In genomic region chr19:53881482-53882390, GRCh38 we compare ENCODE assay signal across 7 cellular contexts. TPM values are rescaled to one million over a fixed set of nuclear protein-coding genes. Genes with fewer than 3 reads are reported as not detected.
DNase-seq lines count a peak whose midpoint lies in the region; ATAC-seq and TF ChIP-seq lines count a peak whose summit lies in the region.

Gene PRKCG, plus strand, starts transcription at chr19:53882197. Its CDS starts 298 bp downstream, at chr19:53882495.

- no peak within 1 kb of the TSS for H3K56ac ChIP-seq in H9 (ENCODE audit: insufficient read length, low read depth, low read length)

- H3K9me3 ChIP-seq in H9 (ENCODE audit: control insufficient read depth, low read depth, low read length) (no peaks in the 10 kb centered on the region), iPS-15b (ENCODE audit: control insufficient read depth, insufficient read depth, low read length) (no peaks in the 10 kb centered on the region), spleen (no peaks in the 10 kb centered on the region)

- H3K18ac ChIP-seq in H9 (ENCODE audit: insufficient read length, low read depth, low read length), result peak within 1 kb of the TSS; percentile 37

- H3K79me1 ChIP-seq in H9 (ENCODE audit: insufficient read depth, low read depth, low read length, poor library complexity, severe bottlenecking), result no peaks in the 10 kb centered on the region

- H3K36me3 ChIP-seq in iPS-15b (ENCODE audit: control insufficient read depth, insufficient read depth, low read length) (no peaks in the 10 kb centered on the region), spleen (no peaks in the 10 kb centered on the region)

- H3K14ac ChIP-seq in H9 (ENCODE audit: insufficient read depth, low read length), result peak within 1 kb of the TSS; percentile 63; the same call in 1 of the 2 replicates

- no peaks in the 10 kb centered on the region for H3K27me3 ChIP-seq in H9 (ENCODE audit: insufficient read depth, low read length)
- H3K27me3 ChIP-seq in iPS-15b (ENCODE audit: control insufficient read depth, insufficient read depth, low read length), result peaks cover 18% of the 10 kb centered on the region
- H3K27me3 ChIP-seq in spleen (replicated peaks in 1 of 7), result peaks cover 2 to 91% (median 49%) of the 10 kb centered on the region in 7 donors

- H3K4me3 ChIP-seq in iPS-15b (ENCODE audit: low read depth, low read length) (peak within 1 kb of the TSS; percentile 69), spleen (peak within 1 kb of the TSS in 5 of 8 donors; percentile 19 to 66 (median 33)), lower leg skin (ENCODE audit: low read depth, poor library complexity, severe bottlenecking) (no peak within 1 kb of the TSS)

- no peaks in the 10 kb centered on the region for H3K9me3 Mint-ChIP-seq in H9

- peaks cover 0 to 2% (median 0%) of the 10 kb centered on the region in 3 experiments; a peak in 3 of 7 replicates for H3K36me3 Mint-ChIP-seq in H9 (ENCODE audit: insufficient read depth in 1 of 3, low read depth in 3 of 3)

- H4K91ac ChIP-seq in H9 (ENCODE audit: insufficient read length, low read depth, low read length), result no peak within 1 kb of the TSS

- H4K5ac ChIP-seq in H9 (ENCODE audit: insufficient read length, low read depth, low read length), result no peak within 1 kb of the TSS

- H3K79me2 ChIP-seq in H9 (ENCODE audit: insufficient read depth, low read length), result no peaks in the 10 kb centered on the region

- no peak within 1 kb of the TSS for H2BK20ac ChIP-seq in H9 (ENCODE audit: low read depth, low read length, poor library complexity, severe bottlenecking)

- ATAC-seq in HG02852 (IDR thresholded peaks at IDR 0.05; ENCODE audit: unreplicated experiment), result no peak

- H3K4me1 Mint-ChIP-seq in H9, result peaks cover 24 to 29% of the 10 kb centered on the region in 2 experiments

- no peak within 1 kb of the TSS for H3K27ac Mint-ChIP-seq in H9

- no peak within 1 kb of the TSS for H2AFZ ChIP-seq in H9 (ENCODE audit: low read length)

- TF ChIP-seq CTCF in H9 (conservative IDR thresholded peaks at IDR 0.05) (peak; percentile 52), spleen (IDR thresholded peaks at IDR 0.05 in 8 of 11, conservative IDR thresholded peaks at IDR 0.05 in 3 of 11) (peak in 10 of 11 experiments; percentile 25 to 75 (median 58)), lower leg skin (IDR thresholded peaks at IDR 0.05) (no peak)

- no peaks in the 10 kb centered on the region; the same call in 1 of the 2 replicates for H3K4me1 ChIP-seq in H9 (ENCODE audit: insufficient read depth, low read length)
- H3K4me1 ChIP-seq in iPS-15b (ENCODE audit: control insufficient read depth, insufficient read depth, low read length), result peaks cover 20% of the 10 kb centered on the region
- peaks cover 17 to 62% (median 34%) of the 10 kb centered on the region in 6 donors for H3K4me1 ChIP-seq in spleen

- H2BK120ac ChIP-seq in H9 (ENCODE audit: low read depth, low read length, poor library complexity, severe bottlenecking), result peak within 1 kb of the TSS; percentile 51

- DNase-seq in H9 (peak; percentile 77), SHP77 (lab: John Stamatoyannopoulos, UW) (peak; percentile 56 to 75), amygdala (lab: John Stamatoyannopoulos, UW) (peak in 34 of 56 donors; percentile 6 to 73 (median 48)), spleen (peak; percentile 90), lower leg skin (ENCODE audit: low spot score in 2 of 2) (no peak)

- peaks cover 37% of the 10 kb centered on the region for H3K23me2 ChIP-seq in H9 (ENCODE audit: insufficient read length, low read depth, low read length, poor library complexity, severe bottlenecking)

- peak within 1 kb of the TSS; percentile 81 for H3K4me2 ChIP-seq in H9 (ENCODE audit: insufficient read depth, insufficient read length, low read length)

- H2BK5ac ChIP-seq in H9 (ENCODE audit: insufficient read length, low read length), result no peak within 1 kb of the TSS

- H3K4ac ChIP-seq in H9 (ENCODE audit: low read depth, low read length), result no peak within 1 kb of the TSS

- peaks cover 23% of the 10 kb centered on the region for H3K27me3 Mint-ChIP-seq in H9 (ENCODE audit: low read depth)

- no CpG with 5 or more reads among the region's 49 CpGs for WGBS in H9 (ENCODE audit: extremely low coverage, insufficient read length, low lambda C conversion rate)
- 3 to 5% (median 3%) methylated on average over 33 to 48 of the region's 49 CpGs for WGBS in spleen, 5 donors
- WGBS in lower leg skin, 2 donors, result 2 to 3% methylated on average over 47 to 49 of the region's 49 CpGs

- H4K20me1 ChIP-seq in H9 (ENCODE audit: control insufficient read depth, insufficient read depth, insufficient read length), result no peaks in the 10 kb centered on the region

- H3K9ac ChIP-seq in H9 (ENCODE audit: extremely low read depth, insufficient read length, low read length) (peak within 1 kb of the TSS; percentile 21), iPS-15b (ENCODE audit: low read depth, low read length) (no peak within 1 kb of the TSS)

- H3T11ph ChIP-seq in H9 (ENCODE audit: low read length), result no peak within 1 kb of the TSS

- H4K8ac ChIP-seq in H9 (replicated peaks; ENCODE audit: insufficient read length, low read depth, low read length), result no peak within 1 kb of the TSS

- intact Hi-C loops in spleen (cut with DNase I; ENCODE audit: low total_unique reads), result no loop called here
- intact Hi-C loops in lower leg skin (cut with DNase I; ENCODE audit: low total_unique reads), result no loop called here

- H3K23ac ChIP-seq in H9 (ENCODE audit: insufficient read length, low read depth, low read length), result no peak within 1 kb of the TSS

- H3K27ac ChIP-seq in H9 (ENCODE audit: insufficient read length, low read depth, low read length) (no peak within 1 kb of the TSS), spleen (no peak within 1 kb of the TSS)

- no peak within 1 kb of the TSS for H2BK15ac ChIP-seq in H9 (ENCODE audit: low read depth, low read length)

- no peak within 1 kb of the TSS for H2AK5ac ChIP-seq in H9 (ENCODE audit: insufficient read length, low read length)

- no peak for TF ChIP-seq POLR2A in spleen (IDR thresholded peaks at IDR 0.05)
- no peak for TF ChIP-seq POLR2A in lower leg skin (IDR thresholded peaks at IDR 0.05)

- peak within 1 kb of the TSS; percentile 16 for H2BK12ac ChIP-seq in H9 (ENCODE audit: insufficient read length, low read depth, low read length)

- H3K4me3 Mint-ChIP-seq in H9, result no peak within 1 kb of the TSS; a peak in 1 of 5 replicates

RNA-seq across cellular contexts. Expression of gene PRKCG, which starts in this region (rescaled TPM):
- 7.1 and 8.8 TPM in 2 replicates for total RNA-seq in H9 (2021)
- total RNA-seq in spleen, result under 1 TPM in 1 of 7 donors, not detected in 6; 0.17 TPM
- not detected for polyA plus RNA-seq in spleen
- not detected for total RNA-seq in lower leg skin

Comparison
In these comparisons a context has a peak if more than half of its experiments do, and no peak if none do; other contexts are left out.
1. Peak in DNase-seq and H3K4me3 ChIP-seq in spleen; RNA of the gene not detected or under 1 TPM.
2. DNase-seq: peak in H9 (single experiment), SHP77 (2 of 2) and amygdala (34 of 56); none in lower leg skin (0 of 2).
3. CTCF ChIP-seq: peak in H9 (single experiment) and spleen (10 of 11); none in lower leg skin (0 of 3).